ENCODE assay signal across 29 cellular contexts in the genomic region with DNA sequence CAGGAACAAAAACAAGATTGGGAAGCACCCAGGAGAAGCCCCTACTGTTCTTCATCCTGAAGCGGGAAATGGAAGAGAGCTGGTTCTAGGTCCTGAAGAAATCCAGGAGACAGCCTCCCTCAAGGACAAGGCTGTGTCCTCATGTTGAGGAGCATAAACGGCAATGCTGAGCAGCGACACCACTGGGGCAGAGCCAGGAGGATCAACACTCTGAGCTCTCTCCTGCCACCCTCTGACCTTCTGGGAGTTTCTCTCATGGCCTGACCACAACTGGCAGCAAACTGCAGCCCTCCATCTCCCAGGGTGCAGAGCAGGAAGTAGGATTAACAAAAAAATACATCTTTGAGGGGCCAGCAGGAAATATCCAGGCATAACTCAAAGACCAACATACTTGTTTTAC.
DNase-seq lines count a peak whose midpoint lies in the region; ATAC-seq, FAIRE-seq and TF ChIP-seq lines count a peak whose summit lies in the region.
"Had no signal": no experiment of that assay in that cellular context is flagged by ENCODE, and none has a peak within 500 bp of the region (broad histone marks: within the 10 kb centered on the region; RNA-seq: fewer than 3 reads in every experiment).

No MANE protein-coding gene starts in this region.

- H3K14ac ChIP-seq in neuronal stem cell (ENCODE audit: low read length) = no peak overlapping the region

- H3K4me1 ChIP-seq in A549 = no peaks in the 10 kb centered on the region
- peaks cover 0 to 2% of the 10 kb centered on the region in 2 donors for H3K4me1 ChIP-seq in neuronal stem cell (ENCODE audit: control insufficient read depth in 2 of 2, insufficient read depth in 1 of 2, low read depth in 1 of 2, low read length in 2 of 2)
- H3K4me1 ChIP-seq: body of pancreas, SJCRH30, uterus had no signal

- H3K4ac ChIP-seq in neuronal stem cell (ENCODE audit: low read length) = no peak overlapping the region

- no peaks in the 10 kb centered on the region for H3K27me3 ChIP-seq in H7 (ENCODE audit: control insufficient read depth, insufficient read depth, low read length)
- H3K27me3 ChIP-seq in neuronal stem cell (ENCODE audit: control insufficient read depth in 3 of 3, insufficient read depth in 3 of 3, low read depth in 1 of 3, low read length in 3 of 3) = no peaks in the 10 kb centered on the region
- H3K27me3 ChIP-seq: body of pancreas, SJCRH30, uterus had no signal

- POLR2A ChIA-PET in A549 (lab: Yijun Ruan, JAX) = no interaction called here

- no peak for TF ChIP-seq CTCF in A549 (IDR thresholded peaks at IDR 0.05)

- H3K27ac ChIP-seq in A549 = no peak overlapping the region
- H3K27ac ChIP-seq in neuronal stem cell (replicated peaks; ENCODE audit: low read length) = no peak overlapping the region
- H3K27ac ChIP-seq: body of pancreas, SJCRH30, uterus, VCaP had no signal

- H2AFZ ChIP-seq in neuronal stem cell (ENCODE audit: low read length) = no peak overlapping the region

- no peak for TF ChIP-seq EP300 in A549 (IDR thresholded peaks at IDR 0.05)

- H3K36me3 ChIP-seq in H7 (replicated peaks; ENCODE audit: control insufficient read depth, insufficient read depth, low read length) = no peaks in the 10 kb centered on the region
- no peaks in the 10 kb centered on the region for H3K36me3 ChIP-seq in neuronal stem cell (replicated peaks in 1 of 2; ENCODE audit: control insufficient read depth in 2 of 2, insufficient read depth in 2 of 2, low read length in 2 of 2)
- H3K36me3 ChIP-seq: SJCRH30, uterus had no signal

- no peak for TF ChIP-seq POLR2A in A549 (IDR thresholded peaks at IDR 0.05; ENCODE audit: low read length)

- no peak overlapping the region for H4K91ac ChIP-seq in neuronal stem cell (ENCODE audit: low read depth, low read length, poor library complexity)

- ATAC-seq in A549 (peak; percentile 34 to 60; a peak in 4 of 6 replicates), HG02610 (IDR thresholded peaks at IDR 0.05; ENCODE audit: unreplicated experiment) (no peak), GM19467 (IDR thresholded peaks at IDR 0.05; ENCODE audit: unreplicated experiment) (no peak)
- ATAC-seq: activated naive CD8-positive, alpha-beta T cell treated with anti-CD3 and anti-CD28 coated beads, Interleukin-2, amount 50 U/mL, for 24 hours; body of pancreas; effector memory CD8-positive, alpha-beta T cell; naive thymus-derived CD4-positive, alpha-beta T cell; right cardiac atrium had no signal

- WGBS in A549 (ENCODE audit: missing lambda C conversion rate) = 12% methylated on average over 3 of the region's 3 CpGs
- WGBS in neuronal stem cell (ENCODE audit: extremely low coverage in 2 of 2, insufficient read length in 2 of 2, insufficient replicate concordance in 1 of 2), 2 donors = no CpG with 5 or more reads among the region's 3 CpGs

- H2BK5ac ChIP-seq in neuronal stem cell (ENCODE audit: low read length) = no peak overlapping the region

- no peak for FAIRE-seq in A549 (lab: Jason Lieb, UNC)
- FAIRE-seq: GM12891, H54, HTR-8/SVneo had no signal

- TF ChIP-seq RAD21 in A549 (conservative IDR thresholded peaks at IDR 0.05 in 1 of 2, IDR thresholded peaks at IDR 0.05 in 1 of 2) = no peak

- no peaks in the 10 kb centered on the region for H3K79me1 ChIP-seq in neuronal stem cell (ENCODE audit: low read depth, low read length)

- no peak overlapping the region for H2BK120ac ChIP-seq in neuronal stem cell (ENCODE audit: low read depth, low read length)

- CTCF ChIA-PET in A549 (lab: Yijun Ruan, JAX) = no interaction called here

- DNase-seq in A549 (ENCODE audit: low read depth in 1 of 2, low spot score in 1 of 2) (peak in 1 of 2 experiments; percentile 29), H7 (peak; percentile 15), OCI-M1 (lab: John Stamatoyannopoulos, UW) (peak; percentile 63), iPS-NIHi7 (ENCODE audit: extremely low spot score) (peak; percentile 60), neuronal stem cell (ENCODE audit: low spot score) (no peak), kidney glomerular epithelial cell (lab: John Stamatoyannopoulos, UW) (no peak)
- DNase-seq: activated CD8-positive, alpha-beta memory T cell treated with anti-CD3 and anti-CD28 coated beads, Interleukin-2, amount 50 U/mL, for 4 hours; activated effector memory CD4-positive, alpha-beta T cell treated with Interleukin-2 at 50 U/mL for 16 hours; activated naive CD8-positive, alpha-beta T cell treated with anti-CD3 and anti-CD28 coated beads, Interleukin-2, amount 50 U/mL, for 24 hours; body of pancreas; CD4-positive, alpha-beta T cell; DMS 273 treated with DMSO at 0.1 percent for 48 hours; effector memory CD8-positive, alpha-beta T cell; immature natural killer cell; mammary epithelial cell; naive thymus-derived CD4-positive, alpha-beta T cell; NCI-H1436 treated with DMSO at 0.1 percent for 48 hours; NCI-H2171; NCI-H526 treated with DMSO at 0.1 percent for 48 hours; right cardiac atrium; SJCRH30; stimulated activated CD4-positive, alpha-beta T cell treated with anti-CD3 and anti-CD28 coated beads, Interleukin-15, amount 100 ng/mL, for 24 hours; uterus had no signal

- no peak overlapping the region for H3K9ac ChIP-seq in neuronal stem cell (ENCODE audit: low read depth, low read length, poor library complexity)

- no peak overlapping the region for H4K8ac ChIP-seq in neuronal stem cell (ENCODE audit: low read depth, low read length)

- H3K4me2 ChIP-seq in A549 = no peak overlapping the region
- H3K4me2 ChIP-seq in neuronal stem cell (ENCODE audit: insufficient read depth, low read length, poor library complexity, severe bottlenecking) = no peak overlapping the region

- H2AK5ac ChIP-seq in neuronal stem cell (ENCODE audit: low read depth, low read length) = no peak overlapping the region

- H3K9me3 ChIP-seq in A549 (no peaks in the 10 kb centered on the region), neuronal stem cell (replicated peaks in 1 of 2; ENCODE audit: control insufficient read depth in 2 of 2, insufficient read depth in 1 of 2, low read depth in 1 of 2, low read length in 2 of 2) (no peaks in the 10 kb centered on the region)
- H3K9me3 ChIP-seq: body of pancreas, SJCRH30, uterus had no signal

- H3K4me3 ChIP-seq in A549 (no peak overlapping the region), H7 (ENCODE audit: insufficient read depth, low read depth, low read length) (no peak overlapping the region), neuronal stem cell (ENCODE audit: low read length in 2 of 2) (no peak overlapping the region)
- H3K4me3 ChIP-seq: body of pancreas, SJCRH30, uterus had no signal

- H2BK15ac ChIP-seq in neuronal stem cell (ENCODE audit: low read length) = no peak overlapping the region

- H2BK12ac ChIP-seq in neuronal stem cell (ENCODE audit: low read length) = no peak overlapping the region

- H3K23ac ChIP-seq in neuronal stem cell (ENCODE audit: low read depth, low read length, poor library complexity) = no peak overlapping the region

- H3K18ac ChIP-seq in neuronal stem cell (ENCODE audit: low read length) = no peak overlapping the region

TF ChIP-seq in A549, 52 proteins besides CTCF, POLR2A, EP300 and RAD21:
- TF ChIP-seq ZFP36 (IDR thresholded peaks at IDR 0.05; ENCODE audit: borderline replicate concordance, partially characterized antibody) (no peak), RCOR1 (IDR thresholded peaks at IDR 0.05; ENCODE audit: low read depth, low read length) (no peak), MYC (IDR thresholded peaks at IDR 0.05; ENCODE audit: borderline replicate concordance, low read length) (no peak), ESRRA (IDR thresholded peaks at IDR 0.05; ENCODE audit: borderline replicate concordance, low read length) (no peak), NFE2L2 (conservative IDR thresholded peaks at IDR 0.05; ENCODE audit: low read length) (no peak), TP53 (CRISPR knock-in tag; IDR thresholded peaks at IDR 0.05) (no peak), CBX8 (IDR thresholded peaks at IDR 0.05) (no peak), SREBF2 (IDR thresholded peaks at IDR 0.05) (no peak), HOXB13 (CRISPR knock-in tag; IDR thresholded peaks at IDR 0.05; ENCODE audit: low read depth) (no peak)
- TF ChIP-seq, protein P1, sequence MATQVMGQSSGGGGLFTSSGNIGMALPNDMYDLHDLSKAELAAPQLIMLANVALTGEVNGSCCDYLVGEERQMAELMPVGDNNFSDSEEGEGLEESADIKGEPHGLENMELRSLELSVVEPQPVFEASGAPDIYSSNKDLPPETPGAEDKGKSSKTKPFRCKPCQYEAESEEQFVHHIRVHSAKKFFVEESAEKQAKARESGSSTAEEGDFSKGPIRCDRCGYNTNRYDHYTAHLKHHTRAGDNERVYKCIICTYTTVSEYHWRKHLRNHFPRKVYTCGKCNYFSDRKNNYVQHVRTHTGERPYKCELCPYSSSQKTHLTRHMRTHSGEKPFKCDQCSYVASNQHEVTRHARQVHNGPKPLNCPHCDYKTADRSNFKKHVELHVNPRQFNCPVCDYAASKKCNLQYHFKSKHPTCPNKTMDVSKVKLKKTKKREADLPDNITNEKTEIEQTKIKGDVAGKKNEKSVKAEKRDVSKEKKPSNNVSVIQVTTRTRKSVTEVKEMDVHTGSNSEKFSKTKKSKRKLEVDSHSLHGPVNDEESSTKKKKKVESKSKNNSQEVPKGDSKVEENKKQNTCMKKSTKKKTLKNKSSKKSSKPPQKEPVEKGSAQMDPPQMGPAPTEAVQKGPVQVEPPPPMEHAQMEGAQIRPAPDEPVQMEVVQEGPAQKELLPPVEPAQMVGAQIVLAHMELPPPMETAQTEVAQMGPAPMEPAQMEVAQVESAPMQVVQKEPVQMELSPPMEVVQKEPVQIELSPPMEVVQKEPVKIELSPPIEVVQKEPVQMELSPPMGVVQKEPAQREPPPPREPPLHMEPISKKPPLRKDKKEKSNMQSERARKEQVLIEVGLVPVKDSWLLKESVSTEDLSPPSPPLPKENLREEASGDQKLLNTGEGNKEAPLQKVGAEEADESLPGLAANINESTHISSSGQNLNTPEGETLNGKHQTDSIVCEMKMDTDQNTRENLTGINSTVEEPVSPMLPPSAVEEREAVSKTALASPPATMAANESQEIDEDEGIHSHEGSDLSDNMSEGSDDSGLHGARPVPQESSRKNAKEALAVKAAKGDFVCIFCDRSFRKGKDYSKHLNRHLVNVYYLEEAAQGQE (IDR thresholded peaks at IDR 0.05) = no peak

Comparison
In these comparisons a context has a peak if more than half of its experiments do, and no peak if none do; other contexts are left out.
1. ATAC-seq: peak in A549 (2 of 2); none in HG02610 (single experiment) and GM19467 (single experiment).
2. DNase-seq: peak in H7 (single experiment), OCI-M1 (single experiment) and iPS-NIHi7 (single experiment); none in neuronal stem cell (single experiment) and kidney glomerular epithelial cell (single experiment).